ENCODE assay signal across 7 cellular contexts in the genomic region with DNA sequence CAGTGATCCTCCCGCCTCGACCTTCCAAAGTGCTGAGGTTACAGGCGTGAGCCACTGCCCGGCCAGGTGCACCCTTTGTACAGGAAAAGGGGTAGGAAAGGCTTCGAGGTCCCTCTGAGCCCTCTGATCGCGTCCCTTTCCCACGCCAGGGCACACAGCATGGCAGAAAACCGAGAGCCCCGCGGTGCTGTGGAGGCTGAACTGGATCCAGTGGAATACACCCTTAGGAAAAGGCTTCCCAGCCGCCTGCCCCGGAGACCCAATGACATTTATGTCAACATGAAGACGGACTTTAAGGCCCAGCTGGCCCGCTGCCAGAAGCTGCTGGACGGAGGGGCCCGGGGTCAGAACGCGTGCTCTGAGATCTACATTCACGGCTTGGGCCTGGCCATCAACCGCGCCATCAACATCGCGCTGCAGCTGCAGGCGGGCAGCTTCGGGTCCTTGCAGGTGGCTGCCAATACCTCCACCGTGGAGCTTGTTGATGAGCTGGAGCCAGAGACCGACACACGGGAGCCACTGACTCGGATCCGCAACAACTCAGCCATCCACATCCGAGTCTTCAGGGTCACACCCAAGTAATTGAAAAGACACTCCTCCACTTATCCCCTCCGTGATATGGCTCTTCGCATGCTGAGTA. TPM values are rescaled to one million over a fixed set of nuclear protein-coding genes. Genes with fewer than 3 reads are reported as not detected.
DNase-seq lines count a peak whose midpoint lies in the region; ATAC-seq and TF ChIP-seq lines count a peak whose summit lies in the region.

No MANE protein-coding gene starts in this region.

- H3K36me3 ChIP-seq in spleen = peaks cover 0 to 19% (median 0%) of the 10 kb centered on the region in 6 donors

- TF ChIP-seq POLR2A in spleen (IDR thresholded peaks at IDR 0.05) = no peak

- DNase-seq in HFFc6 (no peak), right cardiac atrium (peak in 2 of 3 donors; percentile 77 to 80), spleen (peak; percentile 83), SK-N-DZ (ENCODE audit: low spot score) (no peak), NCI-H1048 (lab: John Stamatoyannopoulos, UW) (no peak)
- no peak for DNase-seq in activated CD4-positive, alpha-beta memory T cell treated with anti-CD3 and anti-CD28 coated beads for 36 hours
- DNase-seq in stimulated activated CD4-positive, alpha-beta T cell treated with anti-CD3 and anti-CD28 coated beads, Interleukin-4, amount 100 ng/mL, for 24 hours = no peak

- H3K36me3 Mint-ChIP-seq in HFFc6 (ENCODE audit: low read depth) = peaks cover 6% of the 10 kb centered on the region; the same call in 1 of the 2 replicates
- peaks cover 8% of the 10 kb centered on the region for H3K36me3 Mint-ChIP-seq in activated CD4-positive, alpha-beta memory T cell treated with anti-CD3 and anti-CD28 coated beads for 36 hours

- H3K27ac Mint-ChIP-seq in HFFc6 = peak overlapping the region; percentile 89; the same call in 1 of the 2 replicates
- H3K27ac Mint-ChIP-seq in activated CD4-positive, alpha-beta memory T cell treated with anti-CD3 and anti-CD28 coated beads for 36 hours = peak overlapping the region; percentile 88

- peaks cover 2% of the 10 kb centered on the region for H3K27me3 Mint-ChIP-seq in HFFc6 (ENCODE audit: insufficient read depth)
- no peaks in the 10 kb centered on the region for H3K27me3 Mint-ChIP-seq in activated CD4-positive, alpha-beta memory T cell treated with anti-CD3 and anti-CD28 coated beads for 36 hours

- no peak overlapping the region for H3K27ac ChIP-seq in right cardiac atrium (ENCODE audit: low read length)
- H3K27ac ChIP-seq in spleen = peak overlapping the region in 6 of 8 donors; percentile 90 to 98 (median 95)

- 23% methylated on average over 34 of the region's 34 CpGs for WGBS in right cardiac atrium
- WGBS in spleen, 5 donors = 44 to 69% (median 52%) methylated on average over 20 to 34 of the region's 34 CpGs

- H3K4me3 ChIP-seq in right cardiac atrium (ENCODE audit: low read length) = peak overlapping the region; percentile 69
- peak overlapping the region; percentile 72 to 92 (median 82) for H3K4me3 ChIP-seq in spleen

- POLR2A ChIA-PET in activated CD4-positive, alpha-beta memory T cell treated with anti-CD3 and anti-CD28 coated beads for 36 hours (lab: Charles Lee) = interaction anchor here (1.0 to 2.3 kb wide), 3 partner anchors 12 to 581 kb away, joined by 3 to 38 read pairs (median 3); a partner anchor contains a TSS

- H3K9me3 ChIP-seq in right cardiac atrium (ENCODE audit: control insufficient read depth, low read length) (no peaks in the 10 kb centered on the region), spleen (no peaks in the 10 kb centered on the region)

- no peaks in the 10 kb centered on the region for H3K4me1 ChIP-seq in right cardiac atrium (ENCODE audit: control insufficient read depth, insufficient read depth, low read length)
- peaks cover 6 to 31% (median 26%) of the 10 kb centered on the region in 6 donors for H3K4me1 ChIP-seq in spleen

- CTCF ChIA-PET in activated CD4-positive, alpha-beta memory T cell treated with anti-CD3 and anti-CD28 coated beads for 36 hours (lab: Charles Lee) = interaction anchor here (0.6 to 6.5 kb wide), 6 partner anchors 18 to 354 kb away, joined by 3 to 92 read pairs (median 22); a partner anchor contains a TSS

- peak overlapping the region; percentile 98 for H3K4me3 Mint-ChIP-seq in HFFc6
- peak overlapping the region; percentile 90 for H3K4me3 Mint-ChIP-seq in activated CD4-positive, alpha-beta memory T cell treated with anti-CD3 and anti-CD28 coated beads for 36 hours

- H3K27me3 ChIP-seq in right cardiac atrium (ENCODE audit: control insufficient read depth, insufficient read depth) (no peaks in the 10 kb centered on the region), spleen (replicated peaks in 1 of 7) (no peaks in the 10 kb centered on the region)

- TF ChIP-seq CTCF in HFFc6 (IDR thresholded peaks at IDR 0.05) (no peak), spleen (IDR thresholded peaks at IDR 0.05 in 8 of 11, conservative IDR thresholded peaks at IDR 0.05 in 3 of 11) (no peak)

- H3K4me1 Mint-ChIP-seq in HFFc6 (ENCODE audit: low read depth) = peaks cover 9% of the 10 kb centered on the region
- peaks cover 14% of the 10 kb centered on the region for H3K4me1 Mint-ChIP-seq in activated CD4-positive, alpha-beta memory T cell treated with anti-CD3 and anti-CD28 coated beads for 36 hours (ENCODE audit: low read depth)

- intact Hi-C loops in activated CD4-positive, alpha-beta memory T cell treated with anti-CD3 and anti-CD28 coated beads for 36 hours (cut with micrococcal nuclease) = loop anchor here (5.0 kb wide), 1 partner anchor 171 kb away; a partner anchor contains a TSS
- intact Hi-C loops in right cardiac atrium (cut with DNase I) (loop anchor here in 1 of 4 donors (5.0 kb wide), 1 partner anchor 146 kb away; a partner anchor contains a TSS), spleen (cut with DNase I; ENCODE audit: low total_unique reads) (loop anchor here (10.0 kb wide), 3 partner anchors 148 to 348 kb away; a partner anchor contains a TSS)

- H3K9me3 Mint-ChIP-seq in HFFc6 = no peaks in the 10 kb centered on the region
- no peaks in the 10 kb centered on the region for H3K9me3 Mint-ChIP-seq in activated CD4-positive, alpha-beta memory T cell treated with anti-CD3 and anti-CD28 coated beads for 36 hours

- ATAC-seq in right cardiac atrium = no peak

RNA-seq across cellular contexts. Expression of a gene that starts 0.9 kb away (rescaled TPM):
- total RNA-seq in HFFc6 (2021; fragmentation: NEBNext Ultra II Directional; extraction: Animal tissue kit (Norgen Biotek cat#: 25700)) = 10 to 100 TPM; 30.2 to 42.2 (median 34.4) TPM
- total RNA-seq in activated CD4-positive, alpha-beta memory T cell treated with anti-CD3 and anti-CD28 coated beads for 36 hours = 10 to 100 TPM; 38.7 to 42.2 TPM
- 10 to 100 TPM; 21.4 to 26.4 (median 24.2) TPM for total RNA-seq in right cardiac atrium
- 37.2 TPM for polyA plus RNA-seq in right cardiac atrium
- total RNA-seq in spleen = 10 to 100 TPM; 14.9 to 22.8 (median 17.2) TPM
- 10 to 100 TPM; 30.6 to 39.1 (median 38.2) TPM for polyA plus RNA-seq in spleen
- 102 and 135 TPM in 2 replicates for polyA plus RNA-seq in SK-N-DZ (2014; cell fraction: cytosol; rRNA removed)
- polyA plus RNA-seq in SK-N-DZ (2014; cell fraction: nucleus; rRNA removed) = 62.5 and 75.4 TPM in 2 replicates

RNA-seq across cellular contexts. Expression of a gene that starts 12.7 kb away (rescaled TPM):
- 10 to 100 TPM; 17.7 to 21.8 (median 19.2) TPM for total RNA-seq in HFFc6 (2021; fragmentation: NEBNext Ultra II Directional; extraction: Animal tissue kit (Norgen Biotek cat#: 25700))
- total RNA-seq in activated CD4-positive, alpha-beta memory T cell treated with anti-CD3 and anti-CD28 coated beads for 36 hours = 10 to 100 TPM; 40.2 to 40.5 TPM
- total RNA-seq in right cardiac atrium (10 to 100 TPM; 26.7 to 39.6 (median 32.7) TPM), spleen (100 to 1,000 TPM in 1 of 7 donors, 10 to 100 TPM in 6; 35.3 to 102 (median 71.5) TPM)
- polyA plus RNA-seq in right cardiac atrium (26.2 TPM), spleen (10 to 100 TPM; 15.4 to 56.2 (median 36.0) TPM)
- polyA plus RNA-seq in SK-N-DZ (2014; cell fraction: cytosol; rRNA removed) = 22.0 and 25.3 TPM in 2 replicates
- 260 and 472 TPM in 2 replicates for polyA plus RNA-seq in SK-N-DZ (2014; cell fraction: nucleus; rRNA removed)

RNA-seq across cellular contexts. Expression of a gene that starts 13.5 kb away (rescaled TPM):
- not detected for total RNA-seq in HFFc6 (2021; fragmentation: NEBNext Ultra II Directional; extraction: Animal tissue kit (Norgen Biotek cat#: 25700))
- not detected for total RNA-seq in activated CD4-positive, alpha-beta memory T cell treated with anti-CD3 and anti-CD28 coated beads for 36 hours
- total RNA-seq in right cardiac atrium (not detected), spleen (under 1 TPM in 1 of 7 donors, not detected in 6; 0.42 TPM)
- polyA plus RNA-seq in right cardiac atrium (not detected), spleen (under 1 TPM; 0.06 to 0.26 (median 0.13) TPM)
- polyA plus RNA-seq in SK-N-DZ (2014; cell fraction: cytosol; rRNA removed) = 0.84 TPM in 1 of 2 replicates, not detected in the other
- 0.17 and 1.7 TPM in 2 replicates for polyA plus RNA-seq in SK-N-DZ (2014; cell fraction: nucleus; rRNA removed)

RNA-seq across cellular contexts. Expression of a gene that starts 26.6 kb away (rescaled TPM):
- not detected for total RNA-seq in HFFc6 (2021; fragmentation: NEBNext Ultra II Directional; extraction: Animal tissue kit (Norgen Biotek cat#: 25700))
- not detected for total RNA-seq in activated CD4-positive, alpha-beta memory T cell treated with anti-CD3 and anti-CD28 coated beads for 36 hours
- not detected for total RNA-seq in right cardiac atrium
- not detected for polyA plus RNA-seq in right cardiac atrium
- total RNA-seq in spleen = not detected
- polyA plus RNA-seq in spleen = under 1 TPM in 1 of 3 donors, not detected in 2; under 0.01 TPM
- not detected in 2 replicates for polyA plus RNA-seq in SK-N-DZ (2014; cell fraction: cytosol; rRNA removed)
- polyA plus RNA-seq in SK-N-DZ (2014; cell fraction: nucleus; rRNA removed) = not detected in 2 replicates

RNA-seq across cellular contexts. Expression of a gene that starts 33.3 kb away (rescaled TPM):
- total RNA-seq in HFFc6 (2021; fragmentation: NEBNext Ultra II Directional; extraction: Animal tissue kit (Norgen Biotek cat#: 25700)) = 100 to 1,000 TPM; 301 to 369 (median 322) TPM
- total RNA-seq in activated CD4-positive, alpha-beta memory T cell treated with anti-CD3 and anti-CD28 coated beads for 36 hours = 100 to 1,000 TPM; 228 to 231 TPM
- total RNA-seq in right cardiac atrium (100 to 1,000 TPM; 128 to 160 (median 132) TPM), spleen (100 to 1,000 TPM; 207 to 342 (median 270) TPM)
- polyA plus RNA-seq in right cardiac atrium (115 TPM), spleen (100 to 1,000 TPM; 104 to 195 (median 121) TPM)
- polyA plus RNA-seq in SK-N-DZ (2014; cell fraction: cytosol; rRNA removed) = 177 and 226 TPM in 2 replicates
- 143 and 155 TPM in 2 replicates for polyA plus RNA-seq in SK-N-DZ (2014; cell fraction: nucleus; rRNA removed)

Comparison
In these comparisons a context has a peak if more than half of its experiments do, and no peak if none do; other contexts are left out.
1. DNase-seq: peak in right cardiac atrium (2 of 3) and spleen (single experiment); none in HFFc6 (single experiment), activated CD4-positive, alpha-beta memory T cell treated with anti-CD3 and anti-CD28 coated beads for 36 hours (single experiment), SK-N-DZ (single experiment), NCI-H1048 (single experiment) and stimulated activated CD4-positive, alpha-beta T cell treated with anti-CD3 and anti-CD28 coated beads, Interleukin-4, amount 100 ng/mL, for 24 hours (single experiment).